ENCODE assay signal across 11 cellular contexts in the genomic region with DNA sequence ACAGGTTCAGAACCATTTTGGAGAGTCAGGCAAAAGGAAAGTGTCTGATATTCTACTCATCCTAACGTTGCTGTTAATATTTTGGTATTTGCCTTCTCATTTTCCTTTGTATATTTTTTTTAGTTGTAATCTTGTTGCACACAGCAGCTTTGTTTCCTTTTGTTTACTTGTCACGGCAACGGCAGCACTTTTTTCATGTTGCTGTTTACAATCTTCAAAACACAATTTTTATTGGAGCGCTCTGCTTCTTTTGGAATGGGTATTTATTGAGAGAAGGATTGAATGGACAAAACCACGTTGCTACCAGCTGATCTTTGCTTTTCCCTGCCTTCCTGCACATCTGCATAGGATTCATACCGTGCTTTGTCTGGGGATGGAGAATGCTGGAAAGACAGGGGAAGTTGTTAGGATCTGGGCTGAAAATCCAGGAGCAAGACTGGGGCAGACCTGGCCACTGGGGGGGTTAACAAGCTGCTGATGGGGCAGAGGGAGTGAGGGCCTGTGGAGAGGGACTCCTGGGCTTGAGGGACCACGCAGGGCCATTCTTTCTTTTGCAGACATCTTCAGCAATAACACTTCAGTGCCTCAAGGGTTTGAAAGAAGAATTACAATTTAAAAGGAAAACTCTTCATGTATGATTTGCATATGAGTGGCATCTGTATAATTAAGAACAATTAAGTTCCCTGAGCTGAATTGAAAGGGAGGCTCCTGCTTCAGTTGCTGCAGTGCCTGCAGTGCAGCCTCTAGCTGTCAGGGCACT.
DNase-seq lines count a peak whose midpoint lies in the region; ATAC-seq and TF ChIP-seq lines count a peak whose summit lies in the region.
"Had no signal": no experiment of that assay in that cellular context is flagged by ENCODE, and none has a peak within 500 bp of the region (broad histone marks: within the 10 kb centered on the region; RNA-seq: fewer than 3 reads in every experiment).

No MANE protein-coding gene starts in this region.

- H3K4me1 Mint-ChIP-seq in IgD-negative memory B cell, result peaks cover 53 to 70% (median 54%) of the 10 kb centered on the region in 3 donors
- H3K4me1 Mint-ChIP-seq in naive thymus-derived CD4-positive, alpha-beta T cell, result peaks cover 58 to 100% (median 94%) of the 10 kb centered on the region in 7 donors

- no peaks in the 10 kb centered on the region for H3K9me3 Mint-ChIP-seq in IgD-negative memory B cell
- H3K9me3 Mint-ChIP-seq in naive thymus-derived CD4-positive, alpha-beta T cell, result peaks cover 0 to 3% (median 0%) of the 10 kb centered on the region in 11 donors

- H3K27ac Mint-ChIP-seq in IgD-negative memory B cell, result peak overlapping the region; percentile 96 to 100 (median 98)
- H3K27ac Mint-ChIP-seq in naive thymus-derived CD4-positive, alpha-beta T cell, result peak overlapping the region; percentile 80 to 98 (median 91)

- ATAC-seq in naive thymus-derived CD4-positive, alpha-beta T cell, result peak; percentile 52
- ATAC-seq in HG02884 (IDR thresholded peaks at IDR 0.05; ENCODE audit: unreplicated experiment) (no peak), HG02981 (IDR thresholded peaks at IDR 0.05; ENCODE audit: unreplicated experiment) (no peak)

- peaks cover 29 to 87% of the 10 kb centered on the region in 2 donors for H3K4me1 ChIP-seq in naive thymus-derived CD4-positive, alpha-beta T cell (ENCODE audit: control insufficient read depth in 2 of 2, insufficient read depth in 2 of 2, low read length in 2 of 2)

- H3K9me3 ChIP-seq in naive thymus-derived CD4-positive, alpha-beta T cell (ENCODE audit: control insufficient read depth in 2 of 3, low read length in 3 of 3), result no peaks in the 10 kb centered on the region
- H3K9me3 ChIP-seq: adrenal gland, MG63 had no signal

- DNase-seq in DMS53 (lab: John Stamatoyannopoulos, UW) (peak; percentile 22), DMS53 treated with DMSO at 0.1 percent for 48 hours (lab: John Stamatoyannopoulos, UW; ENCODE audit: unreplicated experiment) (no peak), brain microvascular endothelial cell (no peak), A172 (ENCODE audit: low spot score) (no peak)
- DNase-seq in naive thymus-derived CD4-positive, alpha-beta T cell, result peak in 2 of 9 donors; percentile 34 to 39
- DNase-seq: 8988T, adrenal gland, MG63 had no signal

- H3K36me3 Mint-ChIP-seq in IgD-negative memory B cell, result peaks cover 3% of the 10 kb centered on the region
- H3K36me3 Mint-ChIP-seq in naive thymus-derived CD4-positive, alpha-beta T cell, result peaks cover 0 to 20% (median 7%) of the 10 kb centered on the region in 5 donors

- H3K4me3 Mint-ChIP-seq in IgD-negative memory B cell, result peak overlapping the region; percentile 46 to 92 (median 86)
- peak overlapping the region; percentile 16 to 79 (median 63) for H3K4me3 Mint-ChIP-seq in naive thymus-derived CD4-positive, alpha-beta T cell

- H3K36me3 ChIP-seq in brain microvascular endothelial cell (replicated peaks), result no peaks in the 10 kb centered on the region
- no peaks in the 10 kb centered on the region for H3K36me3 ChIP-seq in naive thymus-derived CD4-positive, alpha-beta T cell (ENCODE audit: control insufficient read depth in 2 of 3, insufficient read depth in 3 of 3, low read length in 3 of 3)
- H3K36me3 ChIP-seq: adrenal gland, MG63 had no signal

- CTCF ChIA-PET in naive thymus-derived CD4-positive, alpha-beta T cell (lab: Charles Lee), result interaction anchor here (0.6 to 1.8 kb wide), 9 partner anchors 14 to 191 kb away, joined by 3 to 7 read pairs (median 5); a partner anchor contains a TSS

- in situ Hi-C loops in brain microvascular endothelial cell (cut with HindIII; ENCODE audit: low pct_ligation_motif_present, low sequenced_read_pairs), result no loop called here

- no peak overlapping the region for H3K4me3 ChIP-seq in brain microvascular endothelial cell (ENCODE audit: low read depth, low read length)
- no peak overlapping the region for H3K4me3 ChIP-seq in naive thymus-derived CD4-positive, alpha-beta T cell (ENCODE audit: low read length)
- H3K4me3 ChIP-seq: adrenal gland, MG63 had no signal

- intact Hi-C loops in naive thymus-derived CD4-positive, alpha-beta T cell (cut with micrococcal nuclease), result loop anchor here in 1 of 2 donors (1.0 to 2.0 kb wide), 3 partner anchors 13 to 191 kb away; no protein-coding TSS in a partner anchor

- TF ChIP-seq CTCF in brain microvascular endothelial cell (IDR thresholded peaks at IDR 0.05; ENCODE audit: low read depth, low read length, missing control alignments), result peak; percentile 23

- H3K27me3 ChIP-seq in brain microvascular endothelial cell (replicated peaks), result no peaks in the 10 kb centered on the region
- no peaks in the 10 kb centered on the region for H3K27me3 ChIP-seq in naive thymus-derived CD4-positive, alpha-beta T cell (ENCODE audit: control insufficient read depth in 2 of 2, insufficient read depth in 2 of 2, low read length in 2 of 2)
- H3K27me3 ChIP-seq: adrenal gland, MG63 had no signal

- no peaks in the 10 kb centered on the region for H3K27me3 Mint-ChIP-seq in IgD-negative memory B cell
- H3K27me3 Mint-ChIP-seq in naive thymus-derived CD4-positive, alpha-beta T cell, result no peaks in the 10 kb centered on the region

- H3K27ac ChIP-seq in brain microvascular endothelial cell, result no peak overlapping the region
- peak overlapping the region; percentile 62 for H3K27ac ChIP-seq in naive thymus-derived CD4-positive, alpha-beta T cell (ENCODE audit: low read depth, low read length)
- H3K27ac ChIP-seq: adrenal gland had no signal

- POLR2A ChIA-PET in naive thymus-derived CD4-positive, alpha-beta T cell (lab: Charles Lee), result interaction anchor here (0.6 to 4.1 kb wide), 10 partner anchors 10 to 104 kb away, joined by 3 to 19 read pairs (median 3); a partner anchor contains a TSS
